In the genomic region with DNA sequence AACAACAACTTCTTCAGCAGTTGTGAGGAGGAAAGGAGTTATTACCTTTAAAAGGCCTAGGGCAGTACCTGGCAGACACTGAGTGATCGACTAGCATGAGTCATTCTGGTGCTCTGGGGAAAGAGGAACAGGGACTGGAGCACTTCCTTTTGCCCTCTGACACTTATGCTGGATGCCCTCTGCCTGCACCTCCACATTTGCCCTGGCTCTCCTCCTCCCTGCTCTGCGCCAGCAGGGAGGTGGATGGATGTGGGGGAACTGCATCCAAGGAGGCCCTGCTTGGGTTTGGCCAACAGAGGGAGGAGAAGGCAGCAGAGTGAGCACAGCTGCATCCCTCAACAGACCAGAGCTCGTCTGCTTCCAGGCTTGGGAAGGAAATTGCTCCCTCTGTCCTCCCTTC, we compare ENCODE assay signal across 10 cellular contexts.
A peak's percentile ranks its signal among the peaks of the same experiment; 100 is the strongest.
DNase-seq lines count a peak whose midpoint lies in the region; ATAC-seq, FAIRE-seq and TF ChIP-seq lines count a peak whose summit lies in the region.
"Had no signal": no experiment of that assay in that cellular context is flagged by ENCODE, and none has a peak within 500 bp of the region (broad histone marks: within the 10 kb centered on the region; RNA-seq: fewer than 3 reads in every experiment).

No MANE protein-coding gene starts in this region.

- H4K20me1 ChIP-seq in GM12878 (ENCODE audit: control insufficient read depth, insufficient read depth): no peaks in the 10 kb centered on the region
- no peaks in the 10 kb centered on the region for H4K20me1 ChIP-seq in smooth muscle cell (ENCODE audit: low read depth)

- intact Hi-C loops in GM12878 (cut with micrococcal nuclease; ENCODE audit: unreplicated experiment) (no loop called here), head of caudate nucleus (cut with DNase I) (no loop called here)
- intact Hi-C loops in naive thymus-derived CD4-positive, alpha-beta T cell (cut with micrococcal nuclease): no loop called here

- DNase-seq in GM19238 (ENCODE audit: insufficient read length, low spot score): peak; percentile 42
- DNase-seq in HPDE6-E6E7 (ENCODE audit: extremely low spot score): peak; percentile 96
- peak; percentile 19 for DNase-seq in GM12878 (ENCODE audit: low read depth, low spot score)
- no peak for DNase-seq in naive thymus-derived CD4-positive, alpha-beta T cell
- DNase-seq in smooth muscle cell (lab: John Stamatoyannopoulos, UW; ENCODE audit: unreplicated experiment): no peak
- no peak for DNase-seq in head of caudate nucleus
- DNase-seq: activated CD8-positive, alpha-beta memory T cell treated with anti-CD3 and anti-CD28 coated beads, Interleukin-2, amount 50 U/mL, for 4 hours; NCI-H187 had no signal

- BruUV-seq in GM12878 (replicated peaks; lab: Mats Ljungman, UMichigan): no TSS peak

- RAD21 ChIA-PET in GM12878 (lab: Charles Lee; ENCODE audit: unreplicated experiment): interaction anchor here (0.9 kb wide), 1 partner anchor 14 kb away, joined by 3 read pairs; no protein-coding TSS in a partner anchor

- H3K9me3 ChIP-seq in GM12878 (replicated peaks; ENCODE audit: control insufficient read depth, insufficient read depth, low read length) (no peaks in the 10 kb centered on the region), smooth muscle cell (replicated peaks; ENCODE audit: low read depth) (no peaks in the 10 kb centered on the region)
- no peaks in the 10 kb centered on the region for H3K9me3 ChIP-seq in naive thymus-derived CD4-positive, alpha-beta T cell (ENCODE audit: control insufficient read depth in 2 of 3, low read length in 3 of 3)

- H3K27me3 ChIP-seq in GM12878 (replicated peaks in 1 of 2; ENCODE audit: control insufficient read depth in 2 of 2, insufficient read depth in 2 of 2, low read length in 1 of 2): no peaks in the 10 kb centered on the region
- H3K27me3 ChIP-seq in naive thymus-derived CD4-positive, alpha-beta T cell (ENCODE audit: control insufficient read depth in 2 of 2, insufficient read depth in 2 of 2, low read length in 2 of 2): no peaks in the 10 kb centered on the region
- no peaks in the 10 kb centered on the region for H3K27me3 ChIP-seq in smooth muscle cell (ENCODE audit: low read depth)

- no peaks in the 10 kb centered on the region for H3K79me2 ChIP-seq in GM12878 (ENCODE audit: control insufficient read depth, insufficient read depth, low read length)
- H3K79me2 ChIP-seq in smooth muscle cell (ENCODE audit: low read depth): no peaks in the 10 kb centered on the region

- TF ChIP-seq CTCF in GM12878 (IDR thresholded peaks at IDR 0.05 in 2 of 3, conservative IDR thresholded peaks at IDR 0.05 in 1 of 3; ENCODE audit: control insufficient read depth in 2 of 3, extremely low read depth in 1 of 3, insufficient read depth in 1 of 3, low read depth in 3 of 3, low read length in 3 of 3) (0 out of 6 replicates have a peak, but pooled peaks of 1 of the 3 experiments have one; percentile 4), smooth muscle cell (IDR thresholded peaks at IDR 0.05; ENCODE audit: borderline replicate concordance, insufficient read depth, poor library complexity, severe bottlenecking) (no peak)

- H3K27ac Mint-ChIP-seq in naive thymus-derived CD4-positive, alpha-beta T cell: no peak overlapping the region

- H3F3A ChIP-seq in smooth muscle cell (ENCODE audit: low read depth): no peaks in the 10 kb centered on the region

- in situ Hi-C loops in GM12878 (cut with MboI): no loop called here

- no peaks in the 10 kb centered on the region for H3K36me3 Mint-ChIP-seq in naive thymus-derived CD4-positive, alpha-beta T cell

- H3K4me3 Mint-ChIP-seq in naive thymus-derived CD4-positive, alpha-beta T cell: no peak overlapping the region

- H2AFZ ChIP-seq in GM12878 (ENCODE audit: control insufficient read depth, low read depth, low read length) (no peak overlapping the region), smooth muscle cell (ENCODE audit: low read depth) (no peak overlapping the region)

- H3K4me1 ChIP-seq in GM12878 (ENCODE audit: control insufficient read depth, insufficient read depth, low read length): no peaks in the 10 kb centered on the region; the same call in 1 of the 2 replicates
- H3K4me1 ChIP-seq in naive thymus-derived CD4-positive, alpha-beta T cell (ENCODE audit: control insufficient read depth in 2 of 2, insufficient read depth in 2 of 2, low read length in 2 of 2): no peaks in the 10 kb centered on the region
- H3K4me1 ChIP-seq in smooth muscle cell (ENCODE audit: low read depth): peaks cover under 1% of the 10 kb centered on the region

- H3K9me3 Mint-ChIP-seq in naive thymus-derived CD4-positive, alpha-beta T cell: no peaks in the 10 kb centered on the region

- peaks cover 0 to 15% (median 8%) of the 10 kb centered on the region in 5 donors for H3K27me3 Mint-ChIP-seq in naive thymus-derived CD4-positive, alpha-beta T cell

- TF ChIP-seq RAD21 in GM12878 (IDR thresholded peaks at IDR 0.05; ENCODE audit: insufficient read depth, low read depth, low read length): no peak

- H3K4me3 ChIP-seq in GM12878: no peak overlapping the region
- no peak overlapping the region for H3K4me3 ChIP-seq in naive thymus-derived CD4-positive, alpha-beta T cell (ENCODE audit: low read length)
- no peak overlapping the region for H3K4me3 ChIP-seq in smooth muscle cell

- peak; percentile 97 for ATAC-seq in GM12878
- peak; percentile 77 for ATAC-seq in naive thymus-derived CD4-positive, alpha-beta T cell
- no peak for ATAC-seq in HG03457 (IDR thresholded peaks at IDR 0.05; ENCODE audit: unreplicated experiment)
- no peak for ATAC-seq in HG03439 (IDR thresholded peaks at IDR 0.05; ENCODE audit: unreplicated experiment)

- no peaks in the 10 kb centered on the region for H3K4me1 Mint-ChIP-seq in naive thymus-derived CD4-positive, alpha-beta T cell

- no peak for TF ChIP-seq POLR2A in GM12878 (IDR thresholded peaks at IDR 0.05; ENCODE audit: low read depth, low read length)

- H3K27ac ChIP-seq in GM12878 (ENCODE audit: control insufficient read depth, insufficient read depth) (no peak overlapping the region), smooth muscle cell (ENCODE audit: low read depth) (no peak overlapping the region)
- H3K27ac ChIP-seq in naive thymus-derived CD4-positive, alpha-beta T cell (ENCODE audit: low read depth, low read length): no peak overlapping the region

- H3K36me3 ChIP-seq in GM12878 (ENCODE audit: control insufficient read depth in 2 of 2, insufficient read depth in 2 of 2, low read length in 1 of 2) (no peaks in the 10 kb centered on the region), smooth muscle cell (ENCODE audit: low read depth) (no peaks in the 10 kb centered on the region)
- no peaks in the 10 kb centered on the region for H3K36me3 ChIP-seq in naive thymus-derived CD4-positive, alpha-beta T cell (ENCODE audit: control insufficient read depth in 2 of 3, insufficient read depth in 3 of 3, low read length in 3 of 3)

- SMC1A ChIA-PET in GM12878 (lab: Charles Lee; ENCODE audit: uncharacterized antibody, unreplicated experiment): no interaction called here

- H3K9ac ChIP-seq in GM12878 (ENCODE audit: control insufficient read depth, insufficient read depth, low read length): no peak overlapping the region
- no peak overlapping the region for H3K9ac ChIP-seq in smooth muscle cell (ENCODE audit: low read depth)

- FAIRE-seq in GM12878 (lab: Jason Lieb, UNC): peak; percentile 92

- CTCF ChIA-PET in GM12878 (lab: Yijun Ruan, JAX): no interaction called here
- CTCF ChIA-PET in naive thymus-derived CD4-positive, alpha-beta T cell (lab: Charles Lee): no interaction called here

- 0 out of 4 replicates have a peak, but pooled peaks of 1 of the 2 experiments have one; percentile 39 for TF ChIP-seq EP300 in GM12878 (IDR thresholded peaks at IDR 0.05; ENCODE audit: borderline replicate concordance in 1 of 2, control insufficient read depth in 1 of 2, low read depth in 2 of 2, low read length in 2 of 2)

- POLR2A ChIA-PET in GM12878 (lab: Charles Lee): no interaction called here
- POLR2A ChIA-PET in naive thymus-derived CD4-positive, alpha-beta T cell (lab: Charles Lee): no interaction called here

- H3K4me2 ChIP-seq in GM12878 (ENCODE audit: control insufficient read depth, insufficient read depth) (no peak overlapping the region), smooth muscle cell (no peak overlapping the region)

- 44% methylated on average over 3 of the region's 3 CpGs for WGBS in GM12878 (ENCODE audit: insufficient coverage, insufficient replicate concordance, low lambda C conversion rate, missing lambda C conversion rate)
- WGBS in smooth muscle cell (ENCODE audit: low lambda C conversion rate): 56% methylated on average over 3 of the region's 3 CpGs

TF ChIP-seq in GM12878, 131 proteins besides CTCF, POLR2A, EP300 and RAD21 (continues in another document):
- TF ChIP-seq, protein P1, sequence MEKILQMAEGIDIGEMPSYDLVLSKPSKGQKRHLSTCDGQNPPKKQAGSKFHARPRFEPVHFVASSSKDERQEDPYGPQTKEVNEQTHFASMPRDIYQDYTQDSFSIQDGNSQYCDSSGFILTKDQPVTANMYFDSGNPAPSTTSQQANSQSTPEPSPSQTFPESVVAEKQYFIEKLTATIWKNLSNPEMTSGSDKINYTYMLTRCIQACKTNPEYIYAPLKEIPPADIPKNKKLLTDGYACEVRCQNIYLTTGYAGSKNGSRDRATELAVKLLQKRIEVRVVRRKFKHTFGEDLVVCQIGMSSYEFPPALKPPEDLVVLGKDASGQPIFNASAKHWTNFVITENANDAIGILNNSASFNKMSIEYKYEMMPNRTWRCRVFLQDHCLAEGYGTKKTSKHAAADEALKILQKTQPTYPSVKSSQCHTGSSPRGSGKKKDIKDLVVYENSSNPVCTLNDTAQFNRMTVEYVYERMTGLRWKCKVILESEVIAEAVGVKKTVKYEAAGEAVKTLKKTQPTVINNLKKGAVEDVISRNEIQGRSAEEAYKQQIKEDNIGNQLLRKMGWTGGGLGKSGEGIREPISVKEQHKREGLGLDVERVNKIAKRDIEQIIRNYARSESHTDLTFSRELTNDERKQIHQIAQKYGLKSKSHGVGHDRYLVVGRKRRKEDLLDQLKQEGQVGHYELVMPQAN (conservative IDR thresholded peaks at IDR 0.05): no peak
- TF ChIP-seq, protein P2, sequence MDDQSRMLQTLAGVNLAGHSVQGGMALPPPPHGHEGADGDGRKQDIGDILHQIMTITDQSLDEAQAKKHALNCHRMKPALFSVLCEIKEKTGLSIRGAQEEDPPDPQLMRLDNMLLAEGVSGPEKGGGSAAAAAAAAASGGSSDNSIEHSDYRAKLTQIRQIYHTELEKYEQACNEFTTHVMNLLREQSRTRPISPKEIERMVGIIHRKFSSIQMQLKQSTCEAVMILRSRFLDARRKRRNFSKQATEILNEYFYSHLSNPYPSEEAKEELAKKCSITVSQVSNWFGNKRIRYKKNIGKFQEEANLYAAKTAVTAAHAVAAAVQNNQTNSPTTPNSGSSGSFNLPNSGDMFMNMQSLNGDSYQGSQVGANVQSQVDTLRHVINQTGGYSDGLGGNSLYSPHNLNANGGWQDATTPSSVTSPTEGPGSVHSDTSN (IDR thresholded peaks at IDR 0.05; ENCODE audit: insufficient replicate concordance, low read depth, low read length): peak; percentile 64
- peak; percentile 94 for TF ChIP-seq SPI1 (IDR thresholded peaks at IDR 0.05; ENCODE audit: borderline replicate concordance, insufficient read depth, low read depth, low read length)
- peak; percentile 44; the same call in 1 of the 2 replicates for TF ChIP-seq IKZF1 (conservative IDR thresholded peaks at IDR 0.05)

Comparison
In these comparisons a context has a peak if more than half of its experiments do, and no peak if none do; other contexts are left out.
1. DNase-seq: peak in GM19238 (single experiment), HPDE6-E6E7 (single experiment) and GM12878 (single experiment); none in naive thymus-derived CD4-positive, alpha-beta T cell (0 of 9), smooth muscle cell (single experiment) and head of caudate nucleus (0 of 42).
2. ATAC-seq: peak in GM12878 (single experiment) and naive thymus-derived CD4-positive, alpha-beta T cell (single experiment); none in HG03457 (single experiment) and HG03439 (single experiment).